Comparison of ENCODE assay signal across 1 cellular context in genomic region chr18:24731981-24732380, GRCh38.
TF ChIP-seq lines count a peak whose summit lies in the region.

No MANE protein-coding gene starts in this region.

TF ChIP-seq in GM23338, 12 proteins besides CTCF, POLR2A, EP300 and RAD21 (continued from another document):
- no peak for TF ChIP-seq ZNF462 (CRISPR knock-in tag; IDR thresholded peaks at IDR 0.05)
- TF ChIP-seq ZNF114 (CRISPR knock-in tag; IDR thresholded peaks at IDR 0.05), result no peak
- TF ChIP-seq NANOG (IDR thresholded peaks at IDR 0.05; ENCODE audit: borderline replicate concordance), result no peak
- no peak for TF ChIP-seq ZNF331 (CRISPR knock-in tag; IDR thresholded peaks at IDR 0.05; ENCODE audit: low read depth)
- no peak for TF ChIP-seq REST (IDR thresholded peaks at IDR 0.05; ENCODE audit: unreplicated experiment)
- no peak for TF ChIP-seq EZH2 (IDR thresholded peaks at IDR 0.05; ENCODE audit: low read depth, unreplicated experiment)
- TF ChIP-seq CREB1 (CRISPR knock-in tag; IDR thresholded peaks at IDR 0.05; ENCODE audit: low read depth), result no peak
- TF ChIP-seq POLR2AphosphoS5 (IDR thresholded peaks at IDR 0.05; ENCODE audit: low read depth), result no peak
